Comparison of ENCODE assay signal across 23 cellular contexts in genomic region chr2:108980076-108980475, GRCh38. TPM values are rescaled to one million over a fixed set of nuclear protein-coding genes. Genes with fewer than 3 reads are reported as not detected.
"Had no signal": no experiment of that assay in that cellular context is flagged by ENCODE, and none has a peak within 500 bp of the region (broad histone marks: within the 10 kb centered on the region; RNA-seq: fewer than 3 reads in every experiment).

No MANE protein-coding gene starts in this region.

- H3K27ac Mint-ChIP-seq: natural killer cell treated with Interleukin-12 subunit alpha and Interleukin-12 subunit beta and Interleukin-15 and Interleukin-18, amount 100 ng/mL, for 72 hours; stimulated activated effector memory CD8-positive, alpha-beta T cell treated with anti-CD3 and anti-CD28 coated beads, Interleukin-12 subunit alpha, Interleukin-12 subunit beta, amount 100 ng/mL, for 72 hours; type B pancreatic cell had no signal

- H3K27me3 ChIP-seq: right lobe of liver, suprapubic skin, thyroid gland had no signal

- H3K9me3 Mint-ChIP-seq: natural killer cell treated with Interleukin-12 subunit alpha and Interleukin-12 subunit beta and Interleukin-15 and Interleukin-18, amount 100 ng/mL, for 72 hours; stimulated activated effector memory CD8-positive, alpha-beta T cell treated with anti-CD3 and anti-CD28 coated beads, Interleukin-12 subunit alpha, Interleukin-12 subunit beta, amount 100 ng/mL, for 72 hours; type B pancreatic cell had no signal

- H3K36me3 Mint-ChIP-seq: natural killer cell treated with Interleukin-12 subunit alpha and Interleukin-12 subunit beta and Interleukin-15 and Interleukin-18, amount 100 ng/mL, for 72 hours; stimulated activated effector memory CD8-positive, alpha-beta T cell treated with anti-CD3 and anti-CD28 coated beads, Interleukin-12 subunit alpha, Interleukin-12 subunit beta, amount 100 ng/mL, for 72 hours; type B pancreatic cell had no signal

- H3K4me3 Mint-ChIP-seq: natural killer cell treated with Interleukin-12 subunit alpha and Interleukin-12 subunit beta and Interleukin-15 and Interleukin-18, amount 100 ng/mL, for 72 hours; stimulated activated effector memory CD8-positive, alpha-beta T cell treated with anti-CD3 and anti-CD28 coated beads, Interleukin-12 subunit alpha, Interleukin-12 subunit beta, amount 100 ng/mL, for 72 hours; type B pancreatic cell had no signal

- ATAC-seq: heart right ventricle; left lobe of liver; natural killer cell treated with Interleukin-12 subunit alpha and Interleukin-12 subunit beta and Interleukin-15 and Interleukin-18, amount 100 ng/mL, for 72 hours; stimulated activated effector memory CD8-positive, alpha-beta T cell treated with anti-CD3 and anti-CD28 coated beads, Interleukin-12 subunit alpha, Interleukin-12 subunit beta, amount 100 ng/mL, for 72 hours; stimulated activated naive CD8-positive, alpha-beta T cell treated with anti-CD3 and anti-CD28 coated beads, Interleukin-15, Interleukin-2, amounts not matched to agents 100 U/mL and 50 U/mL, for 24 hours had no signal

- H3K27ac ChIP-seq: dorsolateral prefrontal cortex, heart right ventricle, parathyroid adenoma, prostate gland, right lobe of liver, suprapubic skin, thyroid gland had no signal

- DNase-seq: cortex of kidney; dorsolateral prefrontal cortex; effector CD8-positive, alpha-beta T cell; foreskin melanocyte; heart right ventricle; islet precursor cell; mammary epithelial cell; occipital lobe; retina; right lobe of liver; stimulated activated CD4-positive, alpha-beta T cell treated with anti-CD3 and anti-CD28 coated beads, Interleukin-4, amount 100 ng/mL, for 1 hour; stimulated activated CD8-positive, alpha-beta memory T cell treated with anti-CD3 and anti-CD28 coated beads, Interleukin-4, amount 100 ng/mL, for 48 hours; stimulated activated naive CD8-positive, alpha-beta T cell treated with anti-CD3 and anti-CD28 coated beads, Interleukin-15, Interleukin-2, amounts not matched to agents 100 U/mL and 50 U/mL, for 24 hours; thyroid gland had no signal

- H3K27me3 Mint-ChIP-seq: type B pancreatic cell had no signal

- H3K9me3 ChIP-seq: heart right ventricle, prostate gland, right lobe of liver, suprapubic skin, thyroid gland had no signal

RNA-seq across cellular contexts. Expression of gene EDAR, which starts 8.9 kb away (rescaled TPM):
- total RNA-seq: glomerular endothelial cell; myocyte; natural killer cell treated with Interleukin-12 subunit alpha and Interleukin-12 subunit beta and Interleukin-15 and Interleukin-18, amount 100 ng/mL, for 72 hours; occipital lobe; thyroid gland had no signal
